ENCODE assay signal across 11 cellular contexts in the genomic region with DNA sequence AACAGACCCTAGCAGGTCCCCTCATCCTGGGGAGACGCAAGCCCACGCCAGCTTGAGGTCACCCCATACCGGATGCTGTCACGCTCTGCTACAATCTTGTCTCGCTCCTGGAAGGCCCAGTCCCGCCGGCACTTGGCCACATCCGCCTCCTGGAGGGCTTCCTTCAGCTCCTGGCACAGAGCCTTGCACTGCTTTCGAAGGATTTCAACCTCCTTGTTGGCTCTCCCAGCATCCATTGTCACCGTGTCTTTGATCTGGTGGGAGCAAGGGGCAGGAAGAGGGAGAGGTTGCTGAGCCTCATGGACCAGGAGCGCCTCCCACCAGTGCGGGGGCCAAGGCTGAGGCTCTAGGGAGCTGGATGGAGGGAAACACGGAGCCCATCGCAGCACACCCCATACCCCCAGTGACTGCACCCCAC.
DNase-seq lines count a peak whose midpoint lies in the region; ATAC-seq and TF ChIP-seq lines count a peak whose summit lies in the region.
"Had no signal": no experiment of that assay in that cellular context is flagged by ENCODE, and none has a peak within 500 bp of the region (broad histone marks: within the 10 kb centered on the region; RNA-seq: fewer than 3 reads in every experiment).

No MANE protein-coding gene starts in this region.

- H3K36me3 ChIP-seq in SU-DHL-6 (ENCODE audit: low read length) = no peaks in the 10 kb centered on the region
- H3K36me3 ChIP-seq in gastroesophageal sphincter = peaks cover 0 to 98% of the 10 kb centered on the region in 2 donors
- peaks cover 0 to 86% of the 10 kb centered on the region in 2 donors for H3K36me3 ChIP-seq in psoas muscle (ENCODE audit: insufficient read depth in 1 of 2, low read depth in 1 of 2)
- H3K36me3 ChIP-seq: neural progenitor cell had no signal

- ATAC-seq in gastroesophageal sphincter (peak; percentile 31), psoas muscle (peak in 2 of 4 donors; percentile 16 to 25), GM21723 (IDR thresholded peaks at IDR 0.05; ENCODE audit: unreplicated experiment) (no peak), GM19035 (IDR thresholded peaks at IDR 0.05; ENCODE audit: unreplicated experiment) (no peak), GM18867 (IDR thresholded peaks at IDR 0.05; ENCODE audit: unreplicated experiment) (no peak)

- H4K20me1 ChIP-seq in SU-DHL-6 (ENCODE audit: low read depth, low read length) = no peaks in the 10 kb centered on the region

- no peak overlapping the region for H2AFZ ChIP-seq in SU-DHL-6 (ENCODE audit: low read depth, low read length, severe bottlenecking)
- H2AFZ ChIP-seq: neural progenitor cell had no signal

- no peaks in the 10 kb centered on the region for H3K27me3 Mint-ChIP-seq in T-helper 1 cell treated with Interleukin-12 subunit alpha and Interleukin-12 subunit beta and Interleukin-4 antibody, amounts not matched to agents 30 μg/mL and 1 μg/mL, for 36 hours (ENCODE audit: low read depth)

- H3K79me2 ChIP-seq in SU-DHL-6 (ENCODE audit: insufficient read depth, low read length) = no peaks in the 10 kb centered on the region

- H3F3A ChIP-seq in SU-DHL-6 (ENCODE audit: insufficient read depth) = no peaks in the 10 kb centered on the region

- H3K27me3 ChIP-seq in SU-DHL-6 (ENCODE audit: low read length) (no peaks in the 10 kb centered on the region), gastroesophageal sphincter (no peaks in the 10 kb centered on the region), psoas muscle (ENCODE audit: insufficient read depth in 3 of 3, low read length in 2 of 3) (no peaks in the 10 kb centered on the region)
- H3K27me3 ChIP-seq: neural progenitor cell had no signal

- H3K27ac Mint-ChIP-seq in T-helper 1 cell treated with Interleukin-12 subunit alpha and Interleukin-12 subunit beta and Interleukin-4 antibody, amounts not matched to agents 30 μg/mL and 1 μg/mL, for 36 hours = peak overlapping the region; percentile 89

- peaks cover 2% of the 10 kb centered on the region for H3K36me3 Mint-ChIP-seq in T-helper 1 cell treated with Interleukin-12 subunit alpha and Interleukin-12 subunit beta and Interleukin-4 antibody, amounts not matched to agents 30 μg/mL and 1 μg/mL, for 36 hours (ENCODE audit: low read depth)

- WGBS in gastroesophageal sphincter (ENCODE audit: low coverage in 1 of 2), 2 donors = 65 to 74% methylated on average over 4 to 5 of the region's 14 CpGs
- WGBS in psoas muscle, 3 donors = 69 to 73% (median 71%) methylated on average over 14 of the region's 14 CpGs

- H3K4me3 ChIP-seq in SU-DHL-6 (ENCODE audit: insufficient read depth, low read length, poor library complexity, severe bottlenecking) (no peak overlapping the region), gastroesophageal sphincter (no peak overlapping the region), psoas muscle (no peak overlapping the region)
- H3K4me3 ChIP-seq: neural progenitor cell had no signal

- peaks cover 22% of the 10 kb centered on the region for H3K4me1 Mint-ChIP-seq in T-helper 1 cell treated with Interleukin-12 subunit alpha and Interleukin-12 subunit beta and Interleukin-4 antibody, amounts not matched to agents 30 μg/mL and 1 μg/mL, for 36 hours (ENCODE audit: low read depth)

- H3K4me1 ChIP-seq in gastroesophageal sphincter = peaks cover 0 to 31% (median 0%) of the 10 kb centered on the region in 3 donors
- no peaks in the 10 kb centered on the region for H3K4me1 ChIP-seq in psoas muscle

- intact Hi-C loops in psoas muscle (cut with DNase I) = no loop called here

- no peak for TF ChIP-seq EP300 in gastroesophageal sphincter (IDR thresholded peaks at IDR 0.05)

- H3K4me2 ChIP-seq in SU-DHL-6 (ENCODE audit: low read depth, low read length, poor library complexity, severe bottlenecking) = peak overlapping the region; percentile 68
- H3K4me2 ChIP-seq: neural progenitor cell had no signal

- H3K9me3 ChIP-seq in SU-DHL-6 (ENCODE audit: insufficient read depth, low read length) (no peaks in the 10 kb centered on the region), gastroesophageal sphincter (no peaks in the 10 kb centered on the region), psoas muscle (no peaks in the 10 kb centered on the region)

- H3K4me3 Mint-ChIP-seq in T-helper 1 cell treated with Interleukin-12 subunit alpha and Interleukin-12 subunit beta and Interleukin-4 antibody, amounts not matched to agents 30 μg/mL and 1 μg/mL, for 36 hours = no peak overlapping the region
- H3K4me3 Mint-ChIP-seq: neural progenitor cell had no signal

- TF ChIP-seq POLR2A in gastroesophageal sphincter (IDR thresholded peaks at IDR 0.05) = no peak

- no peak overlapping the region for H3K27ac ChIP-seq in SU-DHL-6 (ENCODE audit: low read depth, low read length)
- peak overlapping the region in 2 of 4 donors; percentile 21 to 46 for H3K27ac ChIP-seq in gastroesophageal sphincter
- no peak overlapping the region for H3K27ac ChIP-seq in psoas muscle
- H3K27ac ChIP-seq: neural progenitor cell had no signal

- H3K9ac ChIP-seq in SU-DHL-6 (ENCODE audit: low read length) = no peak overlapping the region
- H3K9ac ChIP-seq: neural progenitor cell had no signal

- H3K9me2 ChIP-seq in SU-DHL-6 (replicated peaks; ENCODE audit: insufficient read depth, low read length) = no peaks in the 10 kb centered on the region

- no peaks in the 10 kb centered on the region for H3K9me3 Mint-ChIP-seq in T-helper 1 cell treated with Interleukin-12 subunit alpha and Interleukin-12 subunit beta and Interleukin-4 antibody, amounts not matched to agents 30 μg/mL and 1 μg/mL, for 36 hours
- H3K9me3 Mint-ChIP-seq: neural progenitor cell had no signal

- no peak for DNase-seq in T-helper 1 cell
- DNase-seq in psoas muscle = peak; percentile 36 to 53
- DNase-seq: 8988T, NCI-H2029 had no signal

- no peak for TF ChIP-seq CTCF in SU-DHL-6 (IDR thresholded peaks at IDR 0.05; ENCODE audit: insufficient read depth, low read length, poor library complexity, severe bottlenecking)
- TF ChIP-seq CTCF in gastroesophageal sphincter (IDR thresholded peaks at IDR 0.05) = no peak
- no peak for TF ChIP-seq CTCF in psoas muscle (IDR thresholded peaks at IDR 0.05)

Comparison
In these comparisons a context has a peak if more than half of its experiments do, and no peak if none do; other contexts are left out.
1. DNase-seq: peak in psoas muscle (2 of 2); none in T-helper 1 cell (0 of 5).